Comparison of ENCODE assay signal across 9 cellular contexts in genomic region chr16:88628512-88628974, GRCh38. TPM values are rescaled to one million over a fixed set of nuclear protein-coding genes. Genes with fewer than 3 reads are reported as not detected.
DNase-seq lines count a peak whose midpoint lies in the region; ATAC-seq, FAIRE-seq and TF ChIP-seq lines count a peak whose summit lies in the region.
"Had no signal": no experiment of that assay in that cellular context is flagged by ENCODE, and none has a peak within 500 bp of the region (broad histone marks: within the 10 kb centered on the region; RNA-seq: fewer than 3 reads in every experiment).

No MANE protein-coding gene starts in this region.

- no peak for FAIRE-seq in astrocyte (lab: Jason Lieb, UNC)

- peaks cover 0 to 82% (median 3%) of the 10 kb centered on the region in 3 donors for H3K36me3 Mint-ChIP-seq in CD8-positive, alpha-beta memory T cell
- no peaks in the 10 kb centered on the region; the same call in 1 of the 2 replicates for H3K36me3 Mint-ChIP-seq in HFFc6 (ENCODE audit: low read depth)
- H3K36me3 Mint-ChIP-seq in astrocyte (ENCODE audit: low read depth, unreplicated experiment): peaks cover 3% of the 10 kb centered on the region

- no peaks in the 10 kb centered on the region for H3K79me2 ChIP-seq in astrocyte (ENCODE audit: insufficient read depth, low read length)

- peaks cover 2 to 17% (median 6%) of the 10 kb centered on the region in 3 donors for H3K4me1 Mint-ChIP-seq in CD8-positive, alpha-beta memory T cell
- H3K4me1 Mint-ChIP-seq in HFFc6 (ENCODE audit: low read depth) (no peaks in the 10 kb centered on the region), astrocyte (ENCODE audit: low read depth, unreplicated experiment) (peaks cover 3% of the 10 kb centered on the region)

- peaks cover 1% of the 10 kb centered on the region for H3K4me1 ChIP-seq in CD8-positive, alpha-beta memory T cell (ENCODE audit: insufficient read depth, low read length)
- H3K4me1 ChIP-seq in astrocyte (ENCODE audit: insufficient read depth, low read length) (no peaks in the 10 kb centered on the region), liver (ENCODE audit: control insufficient read depth in 4 of 4, insufficient read depth in 4 of 4, low read length in 3 of 4) (peaks cover 0 to 10% (median 4%) of the 10 kb centered on the region in 4 donors)

- WGBS in liver: 48% methylated on average over 12 of the region's 12 CpGs

- H2AFZ ChIP-seq in astrocyte (ENCODE audit: low read depth, low read length): no peak overlapping the region

- TF ChIP-seq CTCF in HFFc6 (IDR thresholded peaks at IDR 0.05): peak; percentile 61
- TF ChIP-seq CTCF in astrocyte (IDR thresholded peaks at IDR 0.05; ENCODE audit: insufficient read depth, low read depth, low read length): peak; percentile 31
- TF ChIP-seq CTCF in liver (IDR thresholded peaks at IDR 0.05; ENCODE audit: low read depth, low read length, missing input control): peak; percentile 28

- H3K4me3 Mint-ChIP-seq in CD8-positive, alpha-beta memory T cell: no peak overlapping the region
- no peak overlapping the region for H3K4me3 Mint-ChIP-seq in HFFc6
- no peak overlapping the region for H3K4me3 Mint-ChIP-seq in astrocyte (ENCODE audit: unreplicated experiment)

- no peaks in the 10 kb centered on the region for H3K27me3 Mint-ChIP-seq in CD8-positive, alpha-beta memory T cell
- H3K27me3 Mint-ChIP-seq in HFFc6 (ENCODE audit: insufficient read depth) (no peaks in the 10 kb centered on the region; the same call in none of the 2 replicates), astrocyte (ENCODE audit: low read depth, unreplicated experiment) (no peaks in the 10 kb centered on the region)

- H3K9ac ChIP-seq in astrocyte (ENCODE audit: low read length) (no peak overlapping the region), liver (ENCODE audit: low read depth in 1 of 2, low read length in 2 of 2) (no peak overlapping the region)

- peaks cover 30% of the 10 kb centered on the region for H3K36me3 ChIP-seq in CD8-positive, alpha-beta memory T cell (ENCODE audit: insufficient read depth, low read length)
- H3K36me3 ChIP-seq in astrocyte (ENCODE audit: insufficient read depth, low read length) (peaks cover 7% of the 10 kb centered on the region), liver (ENCODE audit: control insufficient read depth in 4 of 4, insufficient read depth in 3 of 4, low read depth in 1 of 4, low read length in 3 of 4) (peaks cover 11 to 69% (median 20%) of the 10 kb centered on the region in 4 donors)

- CTCF ChIA-PET in CD8-positive, alpha-beta memory T cell (lab: Charles Lee): no interaction called here

- ATAC-seq in GM18858 (IDR thresholded peaks at IDR 0.05; ENCODE audit: unreplicated experiment) (no peak), GM21576 (IDR thresholded peaks at IDR 0.05; ENCODE audit: unreplicated experiment) (no peak)

- peak overlapping the region in 4 of 8 donors; percentile 23 to 86 (median 56) for H3K27ac Mint-ChIP-seq in CD8-positive, alpha-beta memory T cell
- H3K27ac Mint-ChIP-seq in HFFc6: no peak overlapping the region
- no peak overlapping the region for H3K27ac Mint-ChIP-seq in astrocyte (ENCODE audit: unreplicated experiment)

- H3K4me3 ChIP-seq in CD8-positive, alpha-beta memory T cell (ENCODE audit: low read length): no peak overlapping the region
- H3K4me3 ChIP-seq in astrocyte (ENCODE audit: insufficient read depth, low read depth, low read length): no peak overlapping the region
- H3K4me3 ChIP-seq in liver (ENCODE audit: low read depth in 1 of 3, low read length in 3 of 3): no peak overlapping the region

- H3K4me2 ChIP-seq in astrocyte (ENCODE audit: low read length): no peak overlapping the region

- H3K9me3 ChIP-seq in CD8-positive, alpha-beta memory T cell (ENCODE audit: low read length): no peaks in the 10 kb centered on the region
- H3K9me3 ChIP-seq in astrocyte (ENCODE audit: insufficient read depth, low read depth, low read length): no peaks in the 10 kb centered on the region
- no peaks in the 10 kb centered on the region for H3K9me3 ChIP-seq in liver (ENCODE audit: control insufficient read depth in 4 of 4, low read length in 3 of 4)

- POLR2A ChIA-PET in CD8-positive, alpha-beta memory T cell (lab: Charles Lee): no interaction called here

- TF ChIP-seq RAD21 in liver (IDR thresholded peaks at IDR 0.05): peak in 1 of 2 donors; percentile 65

- no peak for DNase-seq in CD8-positive, alpha-beta memory T cell
- DNase-seq in HFFc6 (no peak), astrocyte (ENCODE audit: low read depth) (no peak), NCI-H128 (lab: John Stamatoyannopoulos, UW; ENCODE audit: unreplicated experiment) (no peak), SIG-M5 treated with dmso at 0.1 percent for 504 hours (lab: John Stamatoyannopoulos, UW; ENCODE audit: unreplicated experiment) (no peak)
- DNase-seq: NCI-H187 treated with DMSO at 0.1 percent for 48 hours had no signal

- H4K20me1 ChIP-seq in astrocyte (ENCODE audit: insufficient read depth, low read length): peaks cover 10% of the 10 kb centered on the region

- H3K27me3 ChIP-seq in CD8-positive, alpha-beta memory T cell (ENCODE audit: insufficient read depth, low read length, poor library complexity, severe bottlenecking): no peaks in the 10 kb centered on the region
- H3K27me3 ChIP-seq in astrocyte (ENCODE audit: insufficient read depth, low read length) (no peaks in the 10 kb centered on the region), liver (ENCODE audit: control insufficient read depth in 4 of 4, insufficient read depth in 4 of 4, low read length in 3 of 4) (no peaks in the 10 kb centered on the region)

- H3K27ac ChIP-seq in CD8-positive, alpha-beta memory T cell (ENCODE audit: low read depth, low read length): peak overlapping the region; percentile 33
- H3K27ac ChIP-seq in astrocyte (ENCODE audit: low read depth, low read length) (no peak overlapping the region), liver (ENCODE audit: low read depth in 1 of 2, low read length in 2 of 2) (no peak overlapping the region)

- H3K9me3 Mint-ChIP-seq in CD8-positive, alpha-beta memory T cell: no peaks in the 10 kb centered on the region
- no peaks in the 10 kb centered on the region for H3K9me3 Mint-ChIP-seq in HFFc6
- no peaks in the 10 kb centered on the region for H3K9me3 Mint-ChIP-seq in astrocyte (ENCODE audit: unreplicated experiment)

TF ChIP-seq in liver, 16 proteins besides CTCF, POLR2A, EP300 and RAD21:
- no peak for TF ChIP-seq MAX (IDR thresholded peaks at IDR 0.05)
- TF ChIP-seq RXRA (IDR thresholded peaks at IDR 0.05): peak; percentile 27 to 45

RNA-seq across cellular contexts. Expression of gene IL17C, which starts 9.8 kb away (rescaled TPM):
- total RNA-seq in CD8-positive, alpha-beta memory T cell: under 1 TPM in 1 of 2 experiments, not detected in 1; 0.22 TPM
- polyA plus RNA-seq in CD8-positive, alpha-beta memory T cell: not detected
- not detected for total RNA-seq in HFFc6 (2021; fragmentation: NEBNext Ultra II Directional; extraction: Animal tissue kit (Norgen Biotek cat#: 25700))
- total RNA-seq in astrocyte: 0.36 TPM in 1 of 2 replicates, not detected in the other
- not detected for total RNA-seq in liver
- polyA plus RNA-seq in liver: not detected

RNA-seq across cellular contexts. Expression of gene CYBA, which starts 22.3 kb away (rescaled TPM):
- total RNA-seq in CD8-positive, alpha-beta memory T cell: 100 to 1,000 TPM; 208 to 237 TPM
- polyA plus RNA-seq in CD8-positive, alpha-beta memory T cell: 1,129 TPM
- 100 to 1,000 TPM in 2 of 6 experiments, 10 to 100 TPM in 4; 29.0 to 228 (median 36.9) TPM for total RNA-seq in HFFc6 (2021; fragmentation: NEBNext Ultra II Directional; extraction: Animal tissue kit (Norgen Biotek cat#: 25700))
- 236 and 284 TPM in 2 replicates for total RNA-seq in astrocyte
- total RNA-seq in liver: 100 to 1,000 TPM in 1 of 2 donors, 10 to 100 TPM in 1; 45.8 to 217 TPM
- polyA plus RNA-seq in liver: 10 to 100 TPM; 39.0 to 59.5 TPM

RNA-seq across cellular contexts. Expression of gene MVD, which starts 34.3 kb away (rescaled TPM):
- total RNA-seq in CD8-positive, alpha-beta memory T cell: 10 to 100 TPM; 58.0 to 59.7 TPM
- 25.6 TPM for polyA plus RNA-seq in CD8-positive, alpha-beta memory T cell
- 10 to 100 TPM; 21.1 to 28.0 (median 24.0) TPM for total RNA-seq in HFFc6 (2021; fragmentation: NEBNext Ultra II Directional; extraction: Animal tissue kit (Norgen Biotek cat#: 25700))
- total RNA-seq in astrocyte (50.3 and 63.9 TPM in 2 replicates), liver (10 to 100 TPM; 73.4 to 99.2 TPM)
- 10 to 100 TPM; 21.7 to 76.0 TPM for polyA plus RNA-seq in liver

RNA-seq across cellular contexts. Expression of gene SNAI3, which starts 57.8 kb away (rescaled TPM):
- 1 to 10 TPM; 2.2 to 2.8 TPM for total RNA-seq in CD8-positive, alpha-beta memory T cell
- polyA plus RNA-seq in CD8-positive, alpha-beta memory T cell: 13.5 TPM
- not detected for total RNA-seq in HFFc6 (2021; fragmentation: NEBNext Ultra II Directional; extraction: Animal tissue kit (Norgen Biotek cat#: 25700))
- total RNA-seq in astrocyte (0.22 and 0.48 TPM in 2 replicates), liver (under 1 TPM; 0.05 to 0.17 TPM)
- polyA plus RNA-seq in liver: under 1 TPM; 0.24 to 0.48 TPM

RNA-seq across cellular contexts. Expression of gene ZC3H18, which starts 58.3 kb away (rescaled TPM):
- total RNA-seq in CD8-positive, alpha-beta memory T cell: 100 to 1,000 TPM in 1 of 2 experiments, 10 to 100 TPM in 1; 91.4 to 102 TPM
- 21.6 TPM for polyA plus RNA-seq in CD8-positive, alpha-beta memory T cell
- total RNA-seq in HFFc6 (2021; fragmentation: NEBNext Ultra II Directional; extraction: Animal tissue kit (Norgen Biotek cat#: 25700)): 10 to 100 TPM; 37.9 to 49.3 (median 42.8) TPM
- 31.6 and 32.8 TPM in 2 replicates for total RNA-seq in astrocyte
- 10 to 100 TPM; 10.2 to 10.3 TPM for total RNA-seq in liver
- polyA plus RNA-seq in liver: 10 to 100 TPM; 10.7 to 10.9 TPM
